In genomic region chr9:4225291-4226119, GRCh38 we compare ENCODE assay signal across 9 cellular contexts.
DNase-seq lines count a peak whose midpoint lies in the region; ATAC-seq and TF ChIP-seq lines count a peak whose summit lies in the region.
"Had no signal": no experiment of that assay in that cellular context is flagged by ENCODE, and none has a peak within 500 bp of the region (broad histone marks: within the 10 kb centered on the region; RNA-seq: fewer than 3 reads in every experiment).

No MANE protein-coding gene starts in this region.

- peak; percentile 92 for ATAC-seq in activated naive CD8-positive, alpha-beta T cell treated with anti-CD3 and anti-CD28 coated beads, Interleukin-2, amount 50 U/mL, for 24 hours
- no peak for ATAC-seq in HG03095 (IDR thresholded peaks at IDR 0.05; ENCODE audit: unreplicated experiment)
- ATAC-seq: psoas muscle had no signal

- peaks cover 20% of the 10 kb centered on the region for H3K4me1 Mint-ChIP-seq in activated naive CD8-positive, alpha-beta T cell treated with anti-CD3 and anti-CD28 coated beads, Interleukin-2, amount 50 U/mL, for 24 hours
- peaks cover 32% of the 10 kb centered on the region for H3K4me1 Mint-ChIP-seq in mesothelial cell of epicardium

- DNase-seq in Daoy (ENCODE audit: low read depth) = peak; percentile 85
- DNase-seq in HS-5 (ENCODE audit: low read depth) = peak; percentile 88
- no peak for DNase-seq in activated naive CD8-positive, alpha-beta T cell treated with anti-CD3 and anti-CD28 coated beads, Interleukin-2, amount 50 U/mL, for 24 hours
- no peak for DNase-seq in mesothelial cell of epicardium (ENCODE audit: low spot score in 2 of 2, unreplicated experiment in 2 of 2)
- no peak for DNase-seq in HuH-7 (ENCODE audit: low spot score)
- DNase-seq in activated CD4-positive, alpha-beta T cell treated with anti-CD3 and anti-CD28 coated beads for 48 hours = no peak
- DNase-seq in NCI-H2196 treated with DMSO at 0.1 percent for 48 hours (lab: John Stamatoyannopoulos, UW; ENCODE audit: unreplicated experiment) = no peak
- DNase-seq: psoas muscle had no signal

- no peaks in the 10 kb centered on the region for H3K27me3 Mint-ChIP-seq in activated naive CD8-positive, alpha-beta T cell treated with anti-CD3 and anti-CD28 coated beads, Interleukin-2, amount 50 U/mL, for 24 hours
- no peaks in the 10 kb centered on the region for H3K27me3 Mint-ChIP-seq in mesothelial cell of epicardium (ENCODE audit: low read depth)

- peak overlapping the region; percentile 67 for H3K27ac Mint-ChIP-seq in activated naive CD8-positive, alpha-beta T cell treated with anti-CD3 and anti-CD28 coated beads, Interleukin-2, amount 50 U/mL, for 24 hours
- peak overlapping the region; percentile 8 for H3K27ac Mint-ChIP-seq in mesothelial cell of epicardium

- no peak for TF ChIP-seq CTCF in mesothelial cell of epicardium (IDR thresholded peaks at IDR 0.05; ENCODE audit: unreplicated experiment)

- peak overlapping the region; percentile 15 for H3K4me3 Mint-ChIP-seq in activated naive CD8-positive, alpha-beta T cell treated with anti-CD3 and anti-CD28 coated beads, Interleukin-2, amount 50 U/mL, for 24 hours
- no peak overlapping the region for H3K4me3 Mint-ChIP-seq in mesothelial cell of epicardium

- H3K36me3 Mint-ChIP-seq in activated naive CD8-positive, alpha-beta T cell treated with anti-CD3 and anti-CD28 coated beads, Interleukin-2, amount 50 U/mL, for 24 hours (ENCODE audit: low read depth) = no peaks in the 10 kb centered on the region
- H3K36me3 Mint-ChIP-seq in mesothelial cell of epicardium = no peaks in the 10 kb centered on the region

- no peaks in the 10 kb centered on the region for H3K9me3 Mint-ChIP-seq in activated naive CD8-positive, alpha-beta T cell treated with anti-CD3 and anti-CD28 coated beads, Interleukin-2, amount 50 U/mL, for 24 hours
- H3K9me3 Mint-ChIP-seq in mesothelial cell of epicardium = no peaks in the 10 kb centered on the region

Comparison
In these comparisons a context has a peak if more than half of its experiments do, and no peak if none do; other contexts are left out.
1. DNase-seq: peak in Daoy (single experiment) and HS-5 (single experiment); none in activated naive CD8-positive, alpha-beta T cell treated with anti-CD3 and anti-CD28 coated beads, Interleukin-2, amount 50 U/mL, for 24 hours (single experiment), mesothelial cell of epicardium (0 of 2), HuH-7 (single experiment), activated CD4-positive, alpha-beta T cell treated with anti-CD3 and anti-CD28 coated beads for 48 hours (single experiment) and NCI-H2196 treated with DMSO at 0.1 percent for 48 hours (single experiment).